1 cellular context compared by ENCODE assay signal in the genomic region with DNA sequence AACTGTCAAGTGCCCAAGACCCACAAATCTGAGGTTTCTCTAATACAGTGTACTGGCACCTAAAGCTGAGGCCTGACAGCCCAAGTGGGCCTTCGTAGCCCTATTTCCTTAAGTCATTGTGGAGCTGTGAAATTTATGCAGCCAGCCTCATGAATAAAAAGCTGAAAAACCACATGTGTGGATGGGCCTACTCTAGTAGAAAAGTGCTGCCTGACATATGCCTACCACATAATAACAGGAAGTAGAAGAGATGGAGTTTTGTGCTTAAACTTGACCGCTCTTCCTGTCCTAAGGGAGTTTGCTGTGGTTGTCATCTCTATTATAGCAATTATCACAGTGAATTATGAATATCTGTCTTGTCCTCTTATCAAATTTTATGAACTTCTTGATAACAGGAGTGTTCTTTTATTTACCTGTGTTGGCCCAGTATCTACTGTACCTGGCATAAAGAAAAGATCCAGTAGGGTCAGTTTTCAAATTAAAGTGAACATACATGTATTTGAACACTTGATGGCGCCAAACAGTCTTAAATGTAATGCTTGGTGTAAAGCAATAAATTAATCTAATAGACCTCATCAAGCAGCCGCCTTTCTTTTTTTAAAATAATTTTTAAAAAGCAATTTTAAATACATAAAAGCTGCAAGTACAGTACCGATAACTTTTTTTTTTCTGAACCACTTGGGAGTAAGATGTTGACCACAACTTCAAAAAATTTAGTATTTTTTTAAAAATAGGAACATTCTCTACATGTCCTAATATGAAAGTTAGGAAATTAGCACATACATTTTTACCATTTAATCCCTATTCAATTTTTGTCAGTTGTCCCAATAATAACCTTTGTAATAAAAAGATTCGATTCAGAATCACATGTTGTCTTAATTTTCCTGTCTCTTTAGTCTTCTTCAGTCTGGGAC.
TF ChIP-seq lines count a peak whose summit lies in the region.

No MANE protein-coding gene starts in this region.

TF ChIP-seq in SK-N-SH, 30 proteins besides CTCF, POLR2A, EP300 and RAD21 (continued from another document):
- TF ChIP-seq, protein P1, sequence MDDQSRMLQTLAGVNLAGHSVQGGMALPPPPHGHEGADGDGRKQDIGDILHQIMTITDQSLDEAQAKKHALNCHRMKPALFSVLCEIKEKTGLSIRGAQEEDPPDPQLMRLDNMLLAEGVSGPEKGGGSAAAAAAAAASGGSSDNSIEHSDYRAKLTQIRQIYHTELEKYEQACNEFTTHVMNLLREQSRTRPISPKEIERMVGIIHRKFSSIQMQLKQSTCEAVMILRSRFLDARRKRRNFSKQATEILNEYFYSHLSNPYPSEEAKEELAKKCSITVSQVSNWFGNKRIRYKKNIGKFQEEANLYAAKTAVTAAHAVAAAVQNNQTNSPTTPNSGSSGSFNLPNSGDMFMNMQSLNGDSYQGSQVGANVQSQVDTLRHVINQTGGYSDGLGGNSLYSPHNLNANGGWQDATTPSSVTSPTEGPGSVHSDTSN (IDR thresholded peaks at IDR 0.05): no peak
- TF ChIP-seq RXRA (IDR thresholded peaks at IDR 0.05; ENCODE audit: borderline replicate concordance, low read depth): no peak
- no peak for TF ChIP-seq MEF2A (IDR thresholded peaks at IDR 0.05; ENCODE audit: borderline replicate concordance, low read depth)
- TF ChIP-seq TAF1 (IDR thresholded peaks at IDR 0.05; ENCODE audit: borderline replicate concordance, low read depth, low read length): no peak
- TF ChIP-seq, protein P2, sequence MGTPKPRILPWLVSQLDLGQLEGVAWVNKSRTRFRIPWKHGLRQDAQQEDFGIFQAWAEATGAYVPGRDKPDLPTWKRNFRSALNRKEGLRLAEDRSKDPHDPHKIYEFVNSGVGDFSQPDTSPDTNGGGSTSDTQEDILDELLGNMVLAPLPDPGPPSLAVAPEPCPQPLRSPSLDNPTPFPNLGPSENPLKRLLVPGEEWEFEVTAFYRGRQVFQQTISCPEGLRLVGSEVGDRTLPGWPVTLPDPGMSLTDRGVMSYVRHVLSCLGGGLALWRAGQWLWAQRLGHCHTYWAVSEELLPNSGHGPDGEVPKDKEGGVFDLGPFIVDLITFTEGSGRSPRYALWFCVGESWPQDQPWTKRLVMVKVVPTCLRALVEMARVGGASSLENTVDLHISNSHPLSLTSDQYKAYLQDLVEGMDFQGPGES (IDR thresholded peaks at IDR 0.05; ENCODE audit: low read depth, low read length): no peak
